ENCODE assay signal across 10 cellular contexts in genomic region chr6:56314683-56315523, GRCh38.
DNase-seq lines count a peak whose midpoint lies in the region; ATAC-seq, FAIRE-seq and TF ChIP-seq lines count a peak whose summit lies in the region.
"Had no signal": no experiment of that assay in that cellular context is flagged by ENCODE, and none has a peak within 500 bp of the region (broad histone marks: within the 10 kb centered on the region; RNA-seq: fewer than 3 reads in every experiment).

No MANE protein-coding gene starts in this region.

- no peaks in the 10 kb centered on the region for H3K4me1 Mint-ChIP-seq in nephron
- no peaks in the 10 kb centered on the region for H3K4me1 Mint-ChIP-seq in naive thymus-derived CD8-positive, alpha-beta T cell

- no peaks in the 10 kb centered on the region for H3K36me3 ChIP-seq in bronchial epithelial cell (ENCODE audit: control insufficient read depth, insufficient read depth, low read length)
- H3K36me3 ChIP-seq: BLaER1 treated with 17β-estradiol and CSF1 and Interleukin-3, amounts not matched to agents 10 nM and 100 nM had no signal

- no peak overlapping the region for H3K4me3 Mint-ChIP-seq in nephron
- H3K4me3 Mint-ChIP-seq in naive thymus-derived CD8-positive, alpha-beta T cell: no peak overlapping the region

- no peak overlapping the region for H3K27ac Mint-ChIP-seq in nephron
- no peak overlapping the region for H3K27ac Mint-ChIP-seq in naive thymus-derived CD8-positive, alpha-beta T cell

- ATAC-seq in GM21367 (IDR thresholded peaks at IDR 0.05; ENCODE audit: unreplicated experiment): peak; percentile 52
- ATAC-seq in naive thymus-derived CD8-positive, alpha-beta T cell: no peak

- no peaks in the 10 kb centered on the region for H3K9me3 Mint-ChIP-seq in nephron
- peaks cover 0 to 3% (median 0%) of the 10 kb centered on the region in 9 donors for H3K9me3 Mint-ChIP-seq in naive thymus-derived CD8-positive, alpha-beta T cell

- H3K36me3 Mint-ChIP-seq in nephron (ENCODE audit: low read depth): no peaks in the 10 kb centered on the region
- H3K36me3 Mint-ChIP-seq in naive thymus-derived CD8-positive, alpha-beta T cell: no peaks in the 10 kb centered on the region

- H3K4me3 ChIP-seq in bronchial epithelial cell (ENCODE audit: low read depth, low read length): no peak overlapping the region
- H3K4me3 ChIP-seq: BLaER1 treated with 17β-estradiol and CSF1 and Interleukin-3, amounts not matched to agents 10 nM and 100 nM; skin epidermis had no signal

- no peak for FAIRE-seq in bronchial epithelial cell (lab: Jason Lieb, UNC)

- H3K27me3 ChIP-seq in bronchial epithelial cell (ENCODE audit: control insufficient read depth, insufficient read depth, low read length): no peaks in the 10 kb centered on the region
- H3K27me3 ChIP-seq: BLaER1 treated with 17β-estradiol and CSF1 and Interleukin-3, amounts not matched to agents 10 nM and 100 nM had no signal

- no peaks in the 10 kb centered on the region for H3K27me3 Mint-ChIP-seq in nephron (ENCODE audit: low read depth)
- H3K27me3 Mint-ChIP-seq in naive thymus-derived CD8-positive, alpha-beta T cell: no peaks in the 10 kb centered on the region

- POLR2A ChIA-PET in naive thymus-derived CD8-positive, alpha-beta T cell (lab: Charles Lee): no interaction called here

- DNase-seq in DMS79 treated with DMSO at 0.1 percent for 48 hours (lab: John Stamatoyannopoulos, UW): peak; percentile 17
- no peak for DNase-seq in DMS79 (lab: John Stamatoyannopoulos, UW)
- DNase-seq in NCI-H2227 (lab: John Stamatoyannopoulos, UW; ENCODE audit: unreplicated experiment): peak; percentile 32
- DNase-seq in bronchial epithelial cell (ENCODE audit: low read depth): peak; percentile 50
- no peak for DNase-seq in naive thymus-derived CD8-positive, alpha-beta T cell
- DNase-seq in GF-D8 (lab: John Stamatoyannopoulos, UW): no peak

- TF ChIP-seq CTCF in bronchial epithelial cell (IDR thresholded peaks at IDR 0.05; ENCODE audit: insufficient read depth, low read length, severe bottlenecking) (peak; percentile 76), nephron (IDR thresholded peaks at IDR 0.05; ENCODE audit: unreplicated experiment in 3 of 3) (peak; percentile 76 to 88 (median 81))

Comparison
In these comparisons a context has a peak if more than half of its experiments do, and no peak if none do; other contexts are left out.
1. DNase-seq: peak in DMS79 treated with DMSO at 0.1 percent for 48 hours (single experiment), NCI-H2227 (single experiment) and bronchial epithelial cell (single experiment); none in DMS79 (single experiment), naive thymus-derived CD8-positive, alpha-beta T cell (0 of 10) and GF-D8 (single experiment).